ENCODE assay signal across 21 cellular contexts in genomic region chr1:247375747-247376146, GRCh38. TPM values are rescaled to one million over a fixed set of nuclear protein-coding genes. Genes with fewer than 3 reads are reported as not detected.
DNase-seq lines count a peak whose midpoint lies in the region; FAIRE-seq and TF ChIP-seq lines count a peak whose summit lies in the region.
"Had no signal": no experiment of that assay in that cellular context is flagged by ENCODE, and none has a peak within 500 bp of the region (broad histone marks: within the 10 kb centered on the region; RNA-seq: fewer than 3 reads in every experiment).

No MANE protein-coding gene starts in this region.

- H3K27me3 ChIP-seq in H7 (ENCODE audit: control insufficient read depth, insufficient read depth, low read length) (no peaks in the 10 kb centered on the region), HUES64 (ENCODE audit: insufficient read depth, low read length) (no peaks in the 10 kb centered on the region), H1 (replicated peaks in 1 of 4; ENCODE audit: control insufficient read depth in 3 of 4, extremely low read depth in 1 of 4, insufficient read depth in 3 of 4, low read length in 3 of 4) (no peaks in the 10 kb centered on the region), neural progenitor cell (peaks cover 18% of the 10 kb centered on the region), osteoblast (ENCODE audit: insufficient read depth, low read length) (no peaks in the 10 kb centered on the region)
- H3K27me3 ChIP-seq: BLaER1 had no signal

- no peak overlapping the region for H4K5ac ChIP-seq in H1 (ENCODE audit: insufficient read length, low read depth, low read length)

- peak overlapping the region; percentile 93 for H3K27ac Mint-ChIP-seq in neural progenitor cell
- H3K27ac Mint-ChIP-seq: CD4-positive, alpha-beta memory T cell; T-helper 17 cell had no signal

- peaks cover 32% of the 10 kb centered on the region for H3K9me3 Mint-ChIP-seq in neural progenitor cell

- H3K18ac ChIP-seq in H1 (ENCODE audit: extremely low read depth, low read length), result peak overlapping the region; percentile 95

- no peak overlapping the region for H2BK15ac ChIP-seq in H1 (ENCODE audit: low read length)

- peak overlapping the region; percentile 21; the same call in 1 of the 2 replicates for H2AFZ ChIP-seq in H1 (ENCODE audit: low read length)
- H2AFZ ChIP-seq in neural progenitor cell (replicated peaks), result peak overlapping the region; percentile 26
- no peak overlapping the region for H2AFZ ChIP-seq in osteoblast (ENCODE audit: low read length)

- CTCF ChIA-PET in H1 (lab: Charles Lee; ENCODE audit: partially characterized antibody), result interaction anchor here (2.0 to 2.1 kb wide), 2 partner anchors 14 to 18 kb away, joined by 8 to 12 read pairs; no protein-coding TSS in a partner anchor

- H3K4me2 ChIP-seq in H1 (ENCODE audit: insufficient read depth in 1 of 2, low read depth in 2 of 2, low read length in 2 of 2) (peak overlapping the region; percentile 75 to 81), neural progenitor cell (peak overlapping the region; percentile 73), osteoblast (ENCODE audit: insufficient read depth, low read length) (no peak overlapping the region)
- H3K4me2 ChIP-seq: BLaER1 had no signal

- H3K4me1 Mint-ChIP-seq in neural progenitor cell, result peaks cover 49% of the 10 kb centered on the region

- H3K23ac ChIP-seq in H1 (ENCODE audit: insufficient read length), result no peak overlapping the region

- no peaks in the 10 kb centered on the region for H3K79me1 ChIP-seq in H1 (ENCODE audit: low read depth, low read length)

- peak overlapping the region; percentile 73 for H2BK20ac ChIP-seq in H1 (ENCODE audit: low read length)

- H3K79me2 ChIP-seq in H1 (ENCODE audit: control insufficient read depth in 1 of 2, insufficient read depth in 2 of 2, low read length in 2 of 2), result no peaks in the 10 kb centered on the region
- no peaks in the 10 kb centered on the region for H3K79me2 ChIP-seq in neural progenitor cell (ENCODE audit: low read depth)
- H3K79me2 ChIP-seq in osteoblast (ENCODE audit: insufficient read depth, low read length), result no peaks in the 10 kb centered on the region

- H3K23me2 ChIP-seq in H1 (ENCODE audit: low read depth, low read length), result no peaks in the 10 kb centered on the region; the same call in 1 of the 2 replicates

- peaks cover 12% of the 10 kb centered on the region for H3K36me3 Mint-ChIP-seq in neural progenitor cell
- H3K36me3 Mint-ChIP-seq: CD4-positive, alpha-beta memory T cell had no signal

- no peak overlapping the region for H3K4me3 ChIP-seq in H7 (ENCODE audit: insufficient read depth, low read depth, low read length)
- peak overlapping the region; percentile 26 for H3K4me3 ChIP-seq in HUES64 (ENCODE audit: low read length)
- H3K4me3 ChIP-seq in H1 (ENCODE audit: extremely low read depth in 1 of 4, insufficient read depth in 2 of 4, low read depth in 3 of 4, low read length in 4 of 4), result peak overlapping the region in 2 of 4 experiments; percentile 3 to 52; a peak in 4 of 8 replicates
- peak overlapping the region; percentile 23 for H3K4me3 ChIP-seq in neural progenitor cell
- no peak overlapping the region for H3K4me3 ChIP-seq in osteoblast (ENCODE audit: insufficient read depth, low read length)
- H3K4me3 ChIP-seq: BLaER1 had no signal

- H3K4me1 ChIP-seq in HUES64 (ENCODE audit: insufficient read depth, low read length) (peaks cover 52% of the 10 kb centered on the region), H1 (replicated peaks in 1 of 4; ENCODE audit: control insufficient read depth in 3 of 4, insufficient read depth in 4 of 4, low read length in 3 of 4) (peaks cover 13 to 35% (median 22%) of the 10 kb centered on the region in 4 experiments; a peak in 6 of 7 replicates), neural progenitor cell (peaks cover 23% of the 10 kb centered on the region), osteoblast (ENCODE audit: insufficient read depth, low read length) (no peaks in the 10 kb centered on the region)

- peak overlapping the region; percentile 92 for H2BK5ac ChIP-seq in H1 (ENCODE audit: low read depth, low read length)

- peak overlapping the region; percentile 85 for H2BK120ac ChIP-seq in H1 (replicated peaks; ENCODE audit: low read depth, low read length)

- H3K56ac ChIP-seq in H1 (replicated peaks; ENCODE audit: insufficient read length, low read depth, low read length), result peak overlapping the region; percentile 34

- peak overlapping the region; percentile 84 for H2BK12ac ChIP-seq in H1 (ENCODE audit: low read depth, low read length)

- H3K14ac ChIP-seq in H1 (ENCODE audit: insufficient read length), result no peak overlapping the region

- H3K9me3 ChIP-seq in HUES64 (ENCODE audit: insufficient read depth, low read depth, low read length) (peaks cover 10% of the 10 kb centered on the region), H1 (ENCODE audit: insufficient read depth in 2 of 2, low read depth in 1 of 2, low read length in 1 of 2) (peaks cover 3 to 4% of the 10 kb centered on the region in 2 experiments), neural progenitor cell (ENCODE audit: low read depth) (no peaks in the 10 kb centered on the region), osteoblast (ENCODE audit: low read depth, low read length) (no peaks in the 10 kb centered on the region)
- H3K9me3 ChIP-seq: BLaER1 had no signal

- peaks cover 34% of the 10 kb centered on the region for H3F3A ChIP-seq in neural progenitor cell (ENCODE audit: low read depth)

- DNase-seq in H7 (peak; percentile 33), H1 (ENCODE audit: low read depth in 1 of 2, low spot score in 2 of 2) (no peak), neural progenitor cell (ENCODE audit: low spot score) (peak; percentile 29), osteoblast (ENCODE audit: insufficient read length, low spot score, missing footprints) (no peak), OCI-M2 (lab: John Stamatoyannopoulos, UW; ENCODE audit: unreplicated experiment) (no peak), cerebellar nuclear complex (lab: John Stamatoyannopoulos, UW) (no peak)
- DNase-seq in activated CD4-positive, CD25-positive, alpha-beta regulatory T cell treated with anti-CD3 and anti-CD28 coated beads, Interleukin-2, amount 50 U/mL, for 72 hours, result no peak
- DNase-seq: CD4-positive, alpha-beta memory T cell; IMR-90; Karpas-422; NCI-H1048; NCI-H1436 treated with DMSO at 0.1 percent for 48 hours; NCI-H2029 treated with DMSO at 0.1 percent for 48 hours; NCI-H748 treated with DMSO at 0.1 percent for 48 hours; T-helper 17 cell had no signal

- no peak overlapping the region for H3K4me3 Mint-ChIP-seq in neural progenitor cell
- H3K4me3 Mint-ChIP-seq: CD4-positive, alpha-beta memory T cell; T-helper 17 cell had no signal

- peak in 1 of 2 experiments; percentile 58; a peak in 1 of 3 replicates for TF ChIP-seq POLR2A in H1 (IDR thresholded peaks at IDR 0.05; ENCODE audit: control extremely low read depth in 1 of 2, low read depth in 2 of 2, low read length in 2 of 2)

- TF ChIP-seq CTCF in H1 (IDR thresholded peaks at IDR 0.05; ENCODE audit: control extremely low read depth in 1 of 3, insufficient read depth in 1 of 3, low read depth in 1 of 3, low read length in 3 of 3) (no peak), neural progenitor cell (IDR thresholded peaks at IDR 0.05) (no peak), osteoblast (IDR thresholded peaks at IDR 0.05; ENCODE audit: extremely low read depth, low read depth, low read length) (no peak)

- H2AK5ac ChIP-seq in H1 (ENCODE audit: low read depth, low read length), result no peak overlapping the region

- H3K27ac ChIP-seq in HUES64 (ENCODE audit: low read depth, low read length), result peak overlapping the region; percentile 86
- H3K27ac ChIP-seq in H1 (ENCODE audit: low read depth, low read length), result peak overlapping the region; percentile 69
- H3K27ac ChIP-seq in neural progenitor cell, result no peak overlapping the region
- no peak overlapping the region for H3K27ac ChIP-seq in osteoblast (ENCODE audit: low read depth, low read length)
- H3K27ac ChIP-seq: BLaER1 had no signal

- peaks cover 14% of the 10 kb centered on the region for H3K27me3 Mint-ChIP-seq in neural progenitor cell (ENCODE audit: insufficient read depth, low read depth)

- no peaks in the 10 kb centered on the region for H4K20me1 ChIP-seq in H1 (replicated peaks in 1 of 2; ENCODE audit: control insufficient read depth in 1 of 2, insufficient read depth in 2 of 2, low read length in 2 of 2)
- no peaks in the 10 kb centered on the region for H4K20me1 ChIP-seq in neural progenitor cell (ENCODE audit: low read depth)
- H4K20me1 ChIP-seq in osteoblast (ENCODE audit: insufficient read depth, low read length), result no peaks in the 10 kb centered on the region
- H4K20me1 ChIP-seq: BLaER1 had no signal

- no peak for TF ChIP-seq EP300 in H1 (IDR thresholded peaks at IDR 0.05; ENCODE audit: borderline replicate concordance in 1 of 2, low read depth in 2 of 2, low read length in 2 of 2)

- POLR2A ChIA-PET in H1 (lab: Charles Lee; ENCODE audit: partially characterized antibody), result interaction anchor here (1.9 kb wide), 1 partner anchor 13 kb away, joined by 5 read pairs; no protein-coding TSS in a partner anchor

- H3K36me3 ChIP-seq in H7 (replicated peaks; ENCODE audit: control insufficient read depth, insufficient read depth, low read length) (no peaks in the 10 kb centered on the region), HUES64 (ENCODE audit: insufficient read depth, low read length) (peaks cover 3% of the 10 kb centered on the region; the same call in 1 of the 2 replicates), H1 (ENCODE audit: control insufficient read depth in 2 of 4, insufficient read depth in 4 of 4, low read length in 3 of 4) (no peaks in the 10 kb centered on the region), neural progenitor cell (no peaks in the 10 kb centered on the region), osteoblast (ENCODE audit: insufficient read depth, low read length) (no peaks in the 10 kb centered on the region)
- H3K36me3 ChIP-seq: BLaER1 had no signal

- no peak overlapping the region for H3K4ac ChIP-seq in H1 (replicated peaks; ENCODE audit: insufficient read length, low read depth, low read length)

- H4K91ac ChIP-seq in H1 (replicated peaks; ENCODE audit: insufficient read length, low read length), result peak overlapping the region; percentile 45

- peak; percentile 62 for FAIRE-seq in H1 (lab: Jason Lieb, UNC)
- FAIRE-seq: GM12892, GM18507 had no signal

- H4K8ac ChIP-seq in H1 (ENCODE audit: extremely low read depth, insufficient read depth, low read length), result no peak overlapping the region

- H3K9ac ChIP-seq in HUES64 (ENCODE audit: low read depth, low read length) (peak overlapping the region; percentile 41; the same call in 1 of the 2 replicates), H1 (replicated peaks in 1 of 4; ENCODE audit: extremely low read depth in 1 of 4, low read depth in 3 of 4, low read length in 3 of 4) (peak overlapping the region in 3 of 4 experiments; percentile 21 to 59 (median 37); a peak in 1 of 7 replicates), neural progenitor cell (no peak overlapping the region)
- H3K9ac ChIP-seq: BLaER1 had no signal

- WGBS in HUES64, result 12% methylated on average over 14 of the region's 14 CpGs
- WGBS in H1 (ENCODE audit: extremely low coverage in 1 of 2, insufficient coverage in 1 of 2, insufficient read length in 1 of 2, insufficient replicate concordance in 2 of 2, low coverage in 1 of 2, low lambda C conversion rate in 2 of 2, missing lambda C conversion rate in 1 of 2), 2 experiments, result 12% methylated on average over 14 of the region's 14 CpGs; no CpG with 5 or more reads in 1 of the 2 experiments

- TF ChIP-seq RAD21 in H1 (IDR thresholded peaks at IDR 0.05 in 1 of 2, conservative IDR thresholded peaks at IDR 0.05 in 1 of 2; ENCODE audit: low read depth in 2 of 2, low read length in 2 of 2), result no peak

RNA-seq across cellular contexts. Expression of gene NLRP3, which starts 40.2 kb away (rescaled TPM):
- total RNA-seq in H7 (2014; rRNA removed; shearing (Covaris generic)), result 0.55 and 1.4 TPM in 2 replicates
- polyA plus RNA-seq in HUES64 (2013, experiment 1 of 2), result not detected
- polyA plus RNA-seq in HUES64 (2013, experiment 2 of 2), result not detected
- 0.19 and 0.23 TPM in 2 replicates for total RNA-seq in H1 (2021; fragmentation: NEBNext Ultra II Directional; extraction: Animal tissue kit (Norgen Biotek cat#: 25700))
- 0.03 and 0.05 TPM in 2 replicates for polyA plus RNA-seq in H1 (2011; rRNA removed)
- 0.08 TPM for polyA plus RNA-seq in H1 (2011; cell fraction: cytosol; rRNA removed)
- 0.14 TPM for polyA plus RNA-seq in H1 (2011; cell fraction: nucleus; rRNA removed)
- 0.05 to 0.39 TPM (median 0.10 TPM) in 4 replicates for polyA plus RNA-seq in H1 (2012, experiment 1 of 2)
- not detected for polyA plus RNA-seq in H1 (2012, experiment 2 of 2)
- polyA plus RNA-seq in H1 (2013, experiment 1 of 2), result 0.04 TPM
- 0.02 TPM for polyA plus RNA-seq in H1 (2013, experiment 2 of 2)
- 0.03 and 0.10 TPM in 2 replicates for polyA minus RNA-seq in H1 (2011; rRNA and poly(A)+ RNA removed)
- polyA minus RNA-seq in H1 (2011; cell fraction: cytosol; rRNA and poly(A)+ RNA removed), result 0.29 TPM
- not detected for polyA minus RNA-seq in H1 (2011; cell fraction: nucleus; rRNA and poly(A)+ RNA removed)
- total RNA-seq in neural progenitor cell (ENCODE audit: low replicate concordance) (0.09 and 2.6 TPM in 2 replicates), osteoblast (0.36 and 0.59 TPM in 2 replicates)
- total RNA-seq: A673, NCI-H460 had no signal
- polyA plus RNA-seq: IMR-90 had no signal

RNA-seq across cellular contexts. Expression of gene ZNF496, which starts 44.1 kb away (rescaled TPM):
- total RNA-seq in H7 (2014; rRNA removed; shearing (Covaris generic)), result 127 and 150 TPM in 2 replicates
- polyA plus RNA-seq in HUES64 (2013, experiment 1 of 2), result 28.7 TPM
- 32.9 TPM for polyA plus RNA-seq in HUES64 (2013, experiment 2 of 2)
- total RNA-seq in H1 (2021; fragmentation: NEBNext Ultra II Directional; extraction: Animal tissue kit (Norgen Biotek cat#: 25700)), result 64.2 and 71.4 TPM in 2 replicates
- polyA plus RNA-seq in H1 (2011; rRNA removed), result 27.9 and 37.9 TPM in 2 replicates
- 42.8 TPM for polyA plus RNA-seq in H1 (2011; cell fraction: cytosol; rRNA removed)
- polyA plus RNA-seq in H1 (2011; cell fraction: nucleus; rRNA removed), result 51.4 TPM
- 31.0 to 41.1 TPM (median 37.4 TPM) in 4 replicates for polyA plus RNA-seq in H1 (2012, experiment 1 of 2)
- polyA plus RNA-seq in H1 (2012, experiment 2 of 2), result 31.9 TPM
- 25.3 TPM for polyA plus RNA-seq in H1 (2013, experiment 1 of 2)
- polyA plus RNA-seq in H1 (2013, experiment 2 of 2), result 25.6 TPM
- polyA minus RNA-seq in H1 (2011; rRNA and poly(A)+ RNA removed), result 67.6 and 73.6 TPM in 2 replicates
- 49.5 TPM for polyA minus RNA-seq in H1 (2011; cell fraction: cytosol; rRNA and poly(A)+ RNA removed)
- polyA minus RNA-seq in H1 (2011; cell fraction: nucleus; rRNA and poly(A)+ RNA removed), result 46.4 TPM
- total RNA-seq in neural progenitor cell (ENCODE audit: low replicate concordance), result 30.1 and 97.7 TPM in 2 replicates
- total RNA-seq in osteoblast, result 27.7 and 29.3 TPM in 2 replicates

Comparison
In these comparisons a context has a peak if more than half of its experiments do, and no peak if none do; other contexts are left out.
1. DNase-seq: peak in H7 (single experiment) and neural progenitor cell (single experiment); none in H1 (0 of 2), osteoblast (single experiment), activated CD4-positive, CD25-positive, alpha-beta regulatory T cell treated with anti-CD3 and anti-CD28 coated beads, Interleukin-2, amount 50 U/mL, for 72 hours (single experiment), OCI-M2 (single experiment) and cerebellar nuclear complex (0 of 2).
2. H3K4me3 ChIP-seq: peak in HUES64 (single experiment) and neural progenitor cell (single experiment); none in H7 (single experiment) and osteoblast (single experiment).
3. H3K27ac ChIP-seq: peak in HUES64 (single experiment) and H1 (single experiment); none in neural progenitor cell (single experiment) and osteoblast (single experiment).